ENCODE assay signal across 36 cellular contexts in genomic region chr21:15093216-15093615, GRCh38.
"Had no signal": no experiment of that assay in that cellular context is flagged by ENCODE, and none has a peak within 500 bp of the region (broad histone marks: within the 10 kb centered on the region; RNA-seq: fewer than 3 reads in every experiment).

No MANE protein-coding gene starts in this region.

- H3K9me3 ChIP-seq: adrenal gland, ascending aorta, body of pancreas, breast epithelium had no signal

- H3K4me1 ChIP-seq: adrenal gland, ascending aorta, breast epithelium had no signal

- H3K27ac ChIP-seq: adrenal gland, ascending aorta, body of pancreas, brain microvascular endothelial cell, breast epithelium, cardiac muscle cell had no signal

- H3K27ac Mint-ChIP-seq: activated naive CD4-positive, alpha-beta T cell treated with anti-CD3 and anti-CD28 coated beads for 36 hours; activated naive CD4-positive, alpha-beta T cell treated with anti-CD3 and anti-CD28 coated beads, Interleukin-2, amount 10 ng/mL, durations not matched to agents 7 days and 5 days; activated naive CD4-positive, alpha-beta T cell treated with anti-CD3 and anti-CD28 coated beads, Interleukin-2, amount 50 U/mL, for 24 hours; activated naive CD4-positive, alpha-beta T cell treated with anti-CD3 and anti-CD28 coated beads, Interleukin-2, amount 50 U/mL, for 72 hours; activated naive CD8-positive, alpha-beta T cell; activated naive CD8-positive, alpha-beta T cell treated with anti-CD3 and anti-CD28 coated beads for 36 hours; activated naive CD8-positive, alpha-beta T cell treated with anti-CD3 and anti-CD28 coated beads, Interleukin-2, amount 10 ng/mL, durations not matched to agents 7 days and 5 days; activated naive CD8-positive, alpha-beta T cell treated with anti-CD3 and anti-CD28 coated beads, Interleukin-2, amount 50 U/mL, for 24 hours; activated T-cell treated with anti-CD3 and anti-CD28 coated beads, Interleukin-2, amount 50 U/mL, for 24 hours; activated T-cell treated with anti-CD3 and anti-CD28 coated beads, Interleukin-2, amount 50 U/mL, for 72 hours; activated T-helper 1 cell treated with anti-CD3 and anti-CD28 coated beads, Interleukin-12 subunit alpha, Interleukin-12 subunit beta, Interleukin-2, Interleukin-4 antibody, amounts not matched to agents 30 ng/mL and 10 ng/mL and 1 ng/mL, durations not matched to agents 14 hours and 24 hours and 36 hours; activated T-helper 2 cell treated with anti-CD3 and anti-CD28 coated beads, Interferon-gamma antibody, Interleukin-2, Interleukin-4, amounts not matched to agents 10 μg/mL and 5 μg/mL and 100 μg/mL, durations not matched to agents 14 hours and 24 hours and 36 hours; brain had no signal

- H3K36me3 ChIP-seq: adrenal gland, ascending aorta, brain microvascular endothelial cell, breast epithelium, cardiac muscle cell had no signal

- H3K4me3 Mint-ChIP-seq: activated naive CD4-positive, alpha-beta T cell treated with anti-CD3 and anti-CD28 coated beads for 36 hours; activated naive CD4-positive, alpha-beta T cell treated with anti-CD3 and anti-CD28 coated beads, Interleukin-2, amount 10 ng/mL, durations not matched to agents 7 days and 5 days; activated naive CD4-positive, alpha-beta T cell treated with anti-CD3 and anti-CD28 coated beads, Interleukin-2, amount 50 U/mL, for 24 hours; activated naive CD8-positive, alpha-beta T cell; activated naive CD8-positive, alpha-beta T cell treated with anti-CD3 and anti-CD28 coated beads for 36 hours; activated naive CD8-positive, alpha-beta T cell treated with anti-CD3 and anti-CD28 coated beads, Interleukin-2, amount 10 ng/mL, durations not matched to agents 7 days and 5 days; activated naive CD8-positive, alpha-beta T cell treated with anti-CD3 and anti-CD28 coated beads, Interleukin-2, amount 50 U/mL, for 24 hours; activated T-cell treated with anti-CD3 and anti-CD28 coated beads, Interleukin-2, amount 50 U/mL, for 24 hours; activated T-cell treated with anti-CD3 and anti-CD28 coated beads, Interleukin-2, amount 50 U/mL, for 4 hours; activated T-cell treated with anti-CD3 and anti-CD28 coated beads, Interleukin-2, amount 50 U/mL, for 72 hours; activated T-helper 1 cell treated with anti-CD3 and anti-CD28 coated beads, Interleukin-12 subunit alpha, Interleukin-12 subunit beta, Interleukin-2, Interleukin-4 antibody, amounts not matched to agents 30 ng/mL and 10 ng/mL and 1 ng/mL, durations not matched to agents 14 hours and 24 hours and 36 hours; brain; central memory CD8-positive, alpha-beta T cell had no signal

- H3K27me3 ChIP-seq: adrenal gland, ascending aorta, body of pancreas, brain microvascular endothelial cell, breast epithelium, cardiac muscle cell had no signal

- H3K9me3 Mint-ChIP-seq: activated naive CD4-positive, alpha-beta T cell treated with anti-CD3 and anti-CD28 coated beads for 36 hours; activated naive CD4-positive, alpha-beta T cell treated with anti-CD3 and anti-CD28 coated beads, Interleukin-2, amount 10 ng/mL, durations not matched to agents 7 days and 5 days; activated naive CD4-positive, alpha-beta T cell treated with anti-CD3 and anti-CD28 coated beads, Interleukin-2, amount 50 U/mL, for 24 hours; activated naive CD4-positive, alpha-beta T cell treated with anti-CD3 and anti-CD28 coated beads, Interleukin-2, amount 50 U/mL, for 72 hours; activated naive CD8-positive, alpha-beta T cell treated with anti-CD3 and anti-CD28 coated beads for 36 hours; activated naive CD8-positive, alpha-beta T cell treated with anti-CD3 and anti-CD28 coated beads, Interleukin-2, amount 10 ng/mL, durations not matched to agents 7 days and 5 days; activated naive CD8-positive, alpha-beta T cell treated with anti-CD3 and anti-CD28 coated beads, Interleukin-2, amount 50 U/mL, for 24 hours; activated T-cell treated with anti-CD3 and anti-CD28 coated beads, Interleukin-2, amount 50 U/mL, for 24 hours; activated T-cell treated with anti-CD3 and anti-CD28 coated beads, Interleukin-2, amount 50 U/mL, for 4 hours; activated T-cell treated with anti-CD3 and anti-CD28 coated beads, Interleukin-2, amount 50 U/mL, for 72 hours; activated T-helper 1 cell treated with anti-CD3 and anti-CD28 coated beads, Interleukin-12 subunit alpha, Interleukin-12 subunit beta, Interleukin-2, Interleukin-4 antibody, amounts not matched to agents 30 ng/mL and 10 ng/mL and 1 ng/mL, durations not matched to agents 14 hours and 24 hours and 36 hours; activated T-helper 2 cell treated with anti-CD3 and anti-CD28 coated beads, Interferon-gamma antibody, Interleukin-2, Interleukin-4, amounts not matched to agents 10 μg/mL and 5 μg/mL and 100 μg/mL, durations not matched to agents 14 hours and 24 hours and 36 hours; central memory CD8-positive, alpha-beta T cell had no signal

- ATAC-seq: activated naive CD4-positive, alpha-beta T cell treated with anti-CD3 and anti-CD28 coated beads, Interleukin-2, amount 50 U/mL, for 72 hours; activated naive CD8-positive, alpha-beta T cell treated with anti-CD3 and anti-CD28 coated beads, Interleukin-2, amount 50 U/mL, for 24 hours; activated T-cell treated with anti-CD3 and anti-CD28 coated beads, Interleukin-2, amount 50 U/mL, for 4 hours; body of pancreas had no signal

- H3K36me3 Mint-ChIP-seq: activated naive CD4-positive, alpha-beta T cell treated with anti-CD3 and anti-CD28 coated beads, Interleukin-2, amount 10 ng/mL, durations not matched to agents 7 days and 5 days; activated naive CD4-positive, alpha-beta T cell treated with anti-CD3 and anti-CD28 coated beads, Interleukin-2, amount 50 U/mL, for 24 hours; activated naive CD4-positive, alpha-beta T cell treated with anti-CD3 and anti-CD28 coated beads, Interleukin-2, amount 50 U/mL, for 72 hours; activated naive CD8-positive, alpha-beta T cell; activated naive CD8-positive, alpha-beta T cell treated with anti-CD3 and anti-CD28 coated beads for 36 hours; activated naive CD8-positive, alpha-beta T cell treated with anti-CD3 and anti-CD28 coated beads, Interleukin-2, amount 10 ng/mL, durations not matched to agents 7 days and 5 days; brain had no signal

- DNase-seq: activated effector memory CD4-positive, alpha-beta T cell treated with anti-CD3 and anti-CD28 coated beads, Interleukin-2, amount 50 U/mL, for 16 hours; activated effector memory CD4-positive, alpha-beta T cell treated with Interleukin-2 at 50 U/mL for 16 hours; activated gamma-delta T cell; activated gamma-delta T cell treated with Interleukin-2 at 50 U/mL for 16 hours; activated naive CD4-positive, alpha-beta T cell; activated naive CD4-positive, alpha-beta T cell treated with anti-CD3 and anti-CD28 coated beads for 36 hours; activated naive CD4-positive, alpha-beta T cell treated with anti-CD3 and anti-CD28 coated beads, Interleukin-2, amount 10 ng/mL, durations not matched to agents 7 days and 5 days; activated naive CD4-positive, alpha-beta T cell treated with anti-CD3 and anti-CD28 coated beads, Interleukin-2, amount 50 U/mL, for 16 hours; activated naive CD4-positive, alpha-beta T cell treated with Interleukin-2 at 50 U/mL for 16 hours; activated naive CD8-positive, alpha-beta T cell treated with anti-CD3 and anti-CD28 coated beads for 36 hours; activated naive CD8-positive, alpha-beta T cell treated with anti-CD3 and anti-CD28 coated beads, Interleukin-2, amount 10 ng/mL, durations not matched to agents 7 days and 5 days; activated naive CD8-positive, alpha-beta T cell treated with anti-CD3 and anti-CD28 coated beads, Interleukin-2, amount 50 U/mL, for 24 hours; activated T-cell treated with anti-CD3 and anti-CD28 coated beads, Interleukin-2, amount 50 U/mL, for 24 hours; activated T-cell treated with anti-CD3 and anti-CD28 coated beads, Interleukin-2, amount 50 U/mL, for 4 hours; activated T-cell treated with anti-CD3 and anti-CD28 coated beads, Interleukin-2, amount 50 U/mL, for 48 hours; activated T-cell treated with anti-CD3 and anti-CD28 coated beads, Interleukin-2, amount 50 U/mL, for 72 hours; adrenal gland; amniotic stem cell; amygdala; anterior cingulate cortex; aorta; body of pancreas; brain microvascular endothelial cell; caudate nucleus; central memory CD4-positive, alpha-beta T cell; cerebellar nuclear complex had no signal

- H3K27me3 Mint-ChIP-seq: activated naive CD4-positive, alpha-beta T cell treated with anti-CD3 and anti-CD28 coated beads, Interleukin-2, amount 10 ng/mL, durations not matched to agents 7 days and 5 days; activated naive CD4-positive, alpha-beta T cell treated with anti-CD3 and anti-CD28 coated beads, Interleukin-2, amount 50 U/mL, for 24 hours; activated naive CD8-positive, alpha-beta T cell; activated naive CD8-positive, alpha-beta T cell treated with anti-CD3 and anti-CD28 coated beads for 36 hours; activated naive CD8-positive, alpha-beta T cell treated with anti-CD3 and anti-CD28 coated beads, Interleukin-2, amount 50 U/mL, for 24 hours; activated T-cell treated with anti-CD3 and anti-CD28 coated beads, Interleukin-2, amount 50 U/mL, for 24 hours; brain had no signal

- H3K4me1 Mint-ChIP-seq: activated naive CD4-positive, alpha-beta T cell treated with anti-CD3 and anti-CD28 coated beads, Interleukin-2, amount 10 ng/mL, durations not matched to agents 7 days and 5 days; activated naive CD4-positive, alpha-beta T cell treated with anti-CD3 and anti-CD28 coated beads, Interleukin-2, amount 50 U/mL, for 24 hours; activated naive CD8-positive, alpha-beta T cell treated with anti-CD3 and anti-CD28 coated beads for 36 hours; activated naive CD8-positive, alpha-beta T cell treated with anti-CD3 and anti-CD28 coated beads, Interleukin-2, amount 10 ng/mL, durations not matched to agents 7 days and 5 days; activated naive CD8-positive, alpha-beta T cell treated with anti-CD3 and anti-CD28 coated beads, Interleukin-2, amount 50 U/mL, for 24 hours; central memory CD8-positive, alpha-beta T cell had no signal

- H3K4me3 ChIP-seq: adrenal gland, ascending aorta, body of pancreas, breast epithelium, cardiac muscle cell had no signal
